Comparison of ENCODE assay signal across 8 cellular contexts in the genomic region with DNA sequence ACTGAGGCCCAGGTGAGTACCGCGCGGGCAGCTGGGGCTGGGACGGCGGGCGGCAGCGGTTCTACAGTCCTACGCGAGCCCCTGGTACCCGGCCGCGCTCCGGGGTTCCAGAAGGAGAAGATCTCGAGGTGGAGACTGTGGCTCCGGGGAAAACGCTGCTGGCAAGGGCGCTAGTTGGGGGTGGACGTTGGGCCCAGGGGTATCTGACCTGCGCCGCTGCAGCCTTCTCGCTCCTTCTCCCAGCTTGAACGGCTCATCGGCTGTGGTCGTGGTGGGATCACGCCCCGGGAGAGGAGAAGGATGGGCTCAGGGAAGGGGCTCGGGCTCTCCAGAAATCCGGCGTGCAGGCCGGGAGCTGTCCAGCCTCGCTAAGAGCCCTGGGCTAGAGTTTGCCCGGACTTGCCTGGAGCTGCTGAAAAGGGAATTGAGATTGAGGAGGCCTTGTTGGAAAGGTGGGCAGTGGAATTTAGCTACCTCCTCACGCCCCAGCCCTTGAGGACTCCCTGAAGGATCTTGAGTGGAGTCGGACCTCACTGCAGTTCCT. TPM values are rescaled to one million over a fixed set of nuclear protein-coding genes. Genes with fewer than 3 reads are reported as not detected.
DNase-seq lines count a peak whose midpoint lies in the region; ATAC-seq and TF ChIP-seq lines count a peak whose summit lies in the region.

No MANE protein-coding gene starts in this region.

- DNase-seq in EL (peak; percentile 33), SJSA1 (ENCODE audit: low read depth in 1 of 2, low spot score in 2 of 2) (no peak), fibroblast of lung (ENCODE audit: low read depth in 2 of 2) (peak; percentile 44 to 66), trophoblast cell (no peak), COR-L47 (lab: John Stamatoyannopoulos, UW) (no peak), DMS153 (lab: John Stamatoyannopoulos, UW) (no peak), HT-29 (ENCODE audit: low spot score) (no peak)

- H3K9me3 ChIP-seq in SJSA1 (replicated peaks) = peaks cover 5% of the 10 kb centered on the region; the same call in 1 of the 2 replicates
- no peaks in the 10 kb centered on the region for H3K9me3 ChIP-seq in fibroblast of lung (ENCODE audit: control insufficient read depth, insufficient read depth, low read depth, low read length)
- peaks cover 6% of the 10 kb centered on the region for H3K9me3 ChIP-seq in trophoblast cell (ENCODE audit: insufficient read depth, low read depth, low read length)

- H4K12ac ChIP-seq in trophoblast cell (ENCODE audit: low read depth, low read length) = no peak overlapping the region

- H3K4me2 ChIP-seq in fibroblast of lung (ENCODE audit: extremely low read depth, insufficient read depth, low read length) (peak overlapping the region; percentile 78), trophoblast cell (ENCODE audit: low read length) (peak overlapping the region; percentile 78)

- H2AFZ ChIP-seq in fibroblast of lung (ENCODE audit: low read length) (no peak overlapping the region), trophoblast cell (ENCODE audit: insufficient read depth, low read length, poor library complexity) (peak overlapping the region; percentile 47)

- H2BK120ac ChIP-seq in trophoblast cell (ENCODE audit: insufficient read depth, low read length, poor library complexity) = no peak overlapping the region

- no CpG with 5 or more reads among the region's 34 CpGs for WGBS in trophoblast cell (ENCODE audit: extremely low coverage, insufficient coverage, insufficient read length)

- no peak overlapping the region for H4K91ac ChIP-seq in trophoblast cell (ENCODE audit: low read depth, low read length)

- peaks cover 44% of the 10 kb centered on the region for H3K27me3 ChIP-seq in SJSA1 (replicated peaks)
- peaks cover 64% of the 10 kb centered on the region for H3K27me3 ChIP-seq in fibroblast of lung (ENCODE audit: control insufficient read depth, insufficient read depth, low read length)
- peaks cover 54% of the 10 kb centered on the region for H3K27me3 ChIP-seq in trophoblast cell (ENCODE audit: insufficient read depth, low read length)

- no peak for TF ChIP-seq CTCF in fibroblast of lung (conservative IDR thresholded peaks at IDR 0.05 in 1 of 2, IDR thresholded peaks at IDR 0.05 in 1 of 2; ENCODE audit: low read depth in 1 of 2, low read length in 2 of 2)

- no peak overlapping the region for H4K8ac ChIP-seq in trophoblast cell (ENCODE audit: low read depth, low read length)

- no peaks in the 10 kb centered on the region for H3K79me2 ChIP-seq in fibroblast of lung (ENCODE audit: control insufficient read depth, insufficient read depth, low read length)
- no peaks in the 10 kb centered on the region for H3K79me2 ChIP-seq in trophoblast cell (ENCODE audit: control insufficient read depth, insufficient read depth, low read length, poor library complexity)

- no peak overlapping the region for H3K27ac ChIP-seq in SJSA1
- no peak overlapping the region for H3K27ac ChIP-seq in fibroblast of lung (ENCODE audit: insufficient read depth, low read length)
- H3K27ac ChIP-seq in trophoblast cell (ENCODE audit: low read depth, low read length) = no peak overlapping the region

- H3K4me3 ChIP-seq in SJSA1 (peak overlapping the region; percentile 49), fibroblast of lung (replicated peaks in 1 of 4; ENCODE audit: control extremely low read depth in 1 of 4, insufficient read depth in 1 of 4, low read depth in 3 of 4, low read length in 4 of 4) (peak overlapping the region; percentile 18 to 59 (median 24)), trophoblast cell (ENCODE audit: low read depth, low read length) (peak overlapping the region; percentile 67)

- H3K9ac ChIP-seq in fibroblast of lung (ENCODE audit: insufficient read depth, low read length) = no peak overlapping the region
- no peak overlapping the region for H3K9ac ChIP-seq in trophoblast cell (ENCODE audit: low read length)

- H3K4me1 ChIP-seq in SJSA1 (replicated peaks) = peaks cover 25% of the 10 kb centered on the region
- peaks cover 3% of the 10 kb centered on the region for H3K4me1 ChIP-seq in fibroblast of lung (ENCODE audit: control insufficient read depth, extremely low read depth, insufficient read depth, low read length)
- peaks cover 12 to 22% of the 10 kb centered on the region in 2 experiments for H3K4me1 ChIP-seq in trophoblast cell (ENCODE audit: control insufficient read depth in 1 of 2, insufficient read depth in 2 of 2, low read length in 2 of 2)

- H3K14ac ChIP-seq in trophoblast cell (ENCODE audit: low read length) = no peak overlapping the region

- H3K23ac ChIP-seq in trophoblast cell (ENCODE audit: low read length) = no peak overlapping the region

- no peak overlapping the region for H3K18ac ChIP-seq in trophoblast cell (ENCODE audit: low read length)

- H2BK12ac ChIP-seq in trophoblast cell (ENCODE audit: low read length) = no peak overlapping the region

- no peak overlapping the region for H2AK5ac ChIP-seq in trophoblast cell (ENCODE audit: low read length)

- no peak for ATAC-seq in GM19455 (IDR thresholded peaks at IDR 0.05; ENCODE audit: unreplicated experiment)

- H2BK5ac ChIP-seq in trophoblast cell (ENCODE audit: low read depth, low read length, poor library complexity) = no peak overlapping the region

- H3K79me1 ChIP-seq in trophoblast cell (ENCODE audit: low read length) = no peaks in the 10 kb centered on the region

- H4K20me1 ChIP-seq in fibroblast of lung (ENCODE audit: control insufficient read depth, extremely low read depth, insufficient read depth, low read length) = no peaks in the 10 kb centered on the region

- no peak overlapping the region for H3K4ac ChIP-seq in trophoblast cell (ENCODE audit: low read depth, low read length)

- no peaks in the 10 kb centered on the region for H3K36me3 ChIP-seq in SJSA1
- H3K36me3 ChIP-seq in fibroblast of lung (ENCODE audit: control insufficient read depth, insufficient read depth, low read length) = no peaks in the 10 kb centered on the region
- peaks cover 0 to 2% of the 10 kb centered on the region in 2 experiments for H3K36me3 ChIP-seq in trophoblast cell (ENCODE audit: control insufficient read depth in 1 of 2, insufficient read depth in 2 of 2, low read length in 2 of 2)

RNA-seq across cellular contexts. Expression of a gene that starts 1.1 kb away (rescaled TPM):
- total RNA-seq in SJSA1 (2014; rRNA removed; shearing (Covaris generic)) = 0.26 TPM in 1 of 2 replicates, not detected in the other
- total RNA-seq in fibroblast of lung = under 0.01 TPM in 1 of 2 replicates, not detected in the other
- polyA plus RNA-seq in fibroblast of lung = not detected in 2 replicates
- polyA plus RNA-seq in fibroblast of lung (2012) = not detected in 2 replicates
- not detected in 2 replicates for polyA minus RNA-seq in fibroblast of lung (ENCODE audit: low replicate concordance)
- polyA plus RNA-seq in trophoblast cell (2013) = 0.44 and 0.46 TPM in 2 replicates
- 0.94 and 1.1 TPM in 2 replicates for total RNA-seq in HT-29 (2014; rRNA removed; shearing (Covaris generic))

RNA-seq across cellular contexts. Expression of a gene that starts 35.1 kb away (rescaled TPM):
- 84.6 and 124 TPM in 2 replicates for total RNA-seq in SJSA1 (2014; rRNA removed; shearing (Covaris generic))
- total RNA-seq in fibroblast of lung = 34.8 and 39.5 TPM in 2 replicates
- 56.5 and 63.7 TPM in 2 replicates for polyA plus RNA-seq in fibroblast of lung
- polyA plus RNA-seq in fibroblast of lung (2012) = 57.6 and 60.0 TPM in 2 replicates
- 2.5 and 9.0 TPM in 2 replicates for polyA minus RNA-seq in fibroblast of lung (ENCODE audit: low replicate concordance)
- polyA plus RNA-seq in trophoblast cell (2013) = 56.4 and 56.8 TPM in 2 replicates
- total RNA-seq in HT-29 (2014; rRNA removed; shearing (Covaris generic)) = 22.1 and 26.1 TPM in 2 replicates

RNA-seq across cellular contexts. Expression of a gene that starts 42.4 kb away (rescaled TPM):
- 26.3 and 42.0 TPM in 2 replicates for total RNA-seq in SJSA1 (2014; rRNA removed; shearing (Covaris generic))
- 13.9 and 14.4 TPM in 2 replicates for total RNA-seq in fibroblast of lung
- polyA plus RNA-seq in fibroblast of lung = 14.7 and 25.0 TPM in 2 replicates
- 44.6 and 64.8 TPM in 2 replicates for polyA plus RNA-seq in fibroblast of lung (2012)
- polyA minus RNA-seq in fibroblast of lung (ENCODE audit: low replicate concordance) = 129 and 132 TPM in 2 replicates
- polyA plus RNA-seq in trophoblast cell (2013) = 56.9 and 57.3 TPM in 2 replicates
- 12.2 and 15.2 TPM in 2 replicates for total RNA-seq in HT-29 (2014; rRNA removed; shearing (Covaris generic))

RNA-seq across cellular contexts. Expression of a gene that starts 57.9 kb away (rescaled TPM):
- 160 and 229 TPM in 2 replicates for total RNA-seq in SJSA1 (2014; rRNA removed; shearing (Covaris generic))
- total RNA-seq in fibroblast of lung = 72.3 and 97.8 TPM in 2 replicates
- polyA plus RNA-seq in fibroblast of lung = 60.3 and 62.4 TPM in 2 replicates
- polyA plus RNA-seq in fibroblast of lung (2012) = 61.1 and 76.1 TPM in 2 replicates
- polyA minus RNA-seq in fibroblast of lung (ENCODE audit: low replicate concordance) = 8.6 and 17.5 TPM in 2 replicates
- polyA plus RNA-seq in trophoblast cell (2013) = 33.9 and 37.1 TPM in 2 replicates
- total RNA-seq in HT-29 (2014; rRNA removed; shearing (Covaris generic)) = 57.5 and 69.0 TPM in 2 replicates

Comparison
In these comparisons a context has a peak if more than half of its experiments do, and no peak if none do; other contexts are left out.
1. DNase-seq: peak in EL (single experiment) and fibroblast of lung (2 of 2); none in SJSA1 (0 of 2), trophoblast cell (0 of 2), COR-L47 (single experiment), DMS153 (single experiment) and HT-29 (single experiment).
2. Peak in every context shown above with its lines, with median percentiles within 50 percentile points of each other: H3K4me3 ChIP-seq.